ENCODE assay signal across 9 cellular contexts in the genomic region with DNA sequence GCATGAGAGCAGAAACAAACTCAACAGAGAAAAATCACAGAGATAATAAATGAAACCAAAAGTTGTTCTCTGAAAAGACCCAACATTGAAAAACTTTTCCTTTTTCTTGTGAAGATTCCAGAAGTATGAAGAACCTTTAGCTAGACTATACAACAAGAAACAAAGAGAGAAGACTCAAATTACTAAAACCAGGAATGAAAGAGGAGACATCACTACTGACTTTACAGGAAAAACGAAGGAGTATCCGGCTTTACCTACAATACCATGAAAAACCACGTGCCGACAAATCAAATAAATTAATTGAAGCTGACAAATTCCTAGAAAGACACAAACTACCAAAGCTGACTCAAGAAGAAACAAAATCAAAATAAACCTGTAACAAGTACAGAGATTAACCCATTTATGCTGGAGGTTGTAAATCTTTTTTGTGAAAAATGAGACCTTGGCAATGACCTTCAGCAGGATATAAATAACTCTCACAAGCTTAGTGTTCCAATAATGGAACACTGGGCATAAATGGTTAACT. TPM values are rescaled to one million over a fixed set of nuclear protein-coding genes. Genes with fewer than 3 reads are reported as not detected.
A peak's percentile ranks its signal among the peaks of the same experiment; 100 is the strongest.
DNase-seq lines count a peak whose midpoint lies in the region; ATAC-seq, FAIRE-seq and TF ChIP-seq lines count a peak whose summit lies in the region.
"Not testable (repeated sequence)": the region's sequence is repeated elsewhere in the genome, so short reads cannot be mapped to it uniquely, and the experiment has no call there.
"Had no signal": no experiment of that assay in that cellular context is flagged by ENCODE, and none has a peak within 500 bp of the region (broad histone marks: within the 10 kb centered on the region; RNA-seq: fewer than 3 reads in every experiment).

No MANE protein-coding gene starts in this region.

- H3K9ac ChIP-seq in endothelial cell of umbilical vein (replicated peaks; ENCODE audit: extremely low read depth, insufficient read depth, low read length), result not testable (repeated sequence)

- POLR2A ChIA-PET in activated CD4-positive, alpha-beta T cell treated with anti-CD3 and anti-CD28 coated beads for 36 hours (lab: Charles Lee); endothelial cell of umbilical vein (lab: Charles Lee): not testable (repeated sequence)

- TF ChIP-seq CTCF in endothelial cell of umbilical vein (IDR thresholded peaks at IDR 0.05; ENCODE audit: extremely low read depth in 1 of 2, insufficient read depth in 1 of 2, low read depth in 1 of 2, low read length in 2 of 2); nephron progenitor cell (IDR thresholded peaks at IDR 0.05): not testable (repeated sequence)

- not testable (repeated sequence) for TF ChIP-seq POLR2A in endothelial cell of umbilical vein (IDR thresholded peaks at IDR 0.05; ENCODE audit: low read depth, low read length)

- peak; percentile 75 for ATAC-seq in activated CD4-positive, alpha-beta T cell treated with anti-CD3 and anti-CD28 coated beads for 36 hours

- not testable (repeated sequence) for H3K27ac Mint-ChIP-seq in activated CD4-positive, alpha-beta T cell treated with anti-CD3 and anti-CD28 coated beads for 36 hours
- H3K27ac Mint-ChIP-seq in nephron progenitor cell, result peak overlapping the region; percentile 90

- not testable (repeated sequence) for H3K9me3 Mint-ChIP-seq in activated CD4-positive, alpha-beta T cell treated with anti-CD3 and anti-CD28 coated beads for 36 hours (ENCODE audit: low read depth); nephron progenitor cell

- H3K27me3 Mint-ChIP-seq in activated CD4-positive, alpha-beta T cell treated with anti-CD3 and anti-CD28 coated beads for 36 hours; nephron progenitor cell (ENCODE audit: low read depth, poor library complexity): not testable (repeated sequence)

- BruUV-seq in endothelial cell of umbilical vein (replicated peaks; lab: Mats Ljungman, UMichigan), result not testable (repeated sequence)

- FAIRE-seq in HTR-8/SVneo (lab: Jason Lieb, UNC), result peak; percentile 9
- peak; percentile 80 for FAIRE-seq in endothelial cell of umbilical vein (lab: Jason Lieb, UNC)
- peak; percentile 50 for FAIRE-seq in urothelium cell line (lab: Jason Lieb, UNC)

- not testable (repeated sequence) for H3K27me3 ChIP-seq in endothelial cell of umbilical vein (ENCODE audit: control insufficient read depth in 2 of 2, insufficient read depth in 2 of 2, low read length in 2 of 2)

- H3K4me2 ChIP-seq in endothelial cell of umbilical vein (ENCODE audit: insufficient read depth, low read length), result not testable (repeated sequence)

- not testable (repeated sequence) for H2AFZ ChIP-seq in endothelial cell of umbilical vein (ENCODE audit: low read depth, low read length)

- not testable (repeated sequence) for H3K9me1 ChIP-seq in endothelial cell of umbilical vein (replicated peaks; ENCODE audit: control insufficient read depth, extremely low read depth, insufficient read depth, low read length)

- not testable (repeated sequence) for H3K27ac ChIP-seq in endothelial cell of umbilical vein (ENCODE audit: insufficient read depth, low read depth, low read length)

- H3K4me3 ChIP-seq in endothelial cell of umbilical vein (replicated peaks in 1 of 3; ENCODE audit: insufficient read depth in 1 of 3, low read depth in 1 of 3, low read length in 3 of 3), result not testable (repeated sequence)

- H3K4me1 ChIP-seq in endothelial cell of umbilical vein (ENCODE audit: control insufficient read depth, extremely low read depth, insufficient read depth, low read length), result not testable (repeated sequence)

- not testable (repeated sequence) for H3K4me3 Mint-ChIP-seq in activated CD4-positive, alpha-beta T cell treated with anti-CD3 and anti-CD28 coated beads for 36 hours; nephron progenitor cell

- intact Hi-C loops in activated CD4-positive, alpha-beta T cell treated with anti-CD3 and anti-CD28 coated beads for 36 hours (cut with DNase I, micrococcal nuclease); endothelial cell of umbilical vein (cut with micrococcal nuclease): not testable (repeated sequence)

- CTCF ChIA-PET in activated CD4-positive, alpha-beta T cell treated with anti-CD3 and anti-CD28 coated beads for 36 hours (lab: Charles Lee); endothelial cell of umbilical vein (lab: Charles Lee): not testable (repeated sequence)

- dilution Hi-C loops in endothelial cell of umbilical vein (cut with MboI; ENCODE audit: extremely low pct_ligation_motif_present, low sequenced_read_pairs), result not testable (repeated sequence)

- not testable (repeated sequence) for H4K20me1 ChIP-seq in endothelial cell of umbilical vein (replicated peaks; ENCODE audit: control insufficient read depth, extremely low read depth, insufficient read depth, low read length)

- H3K9me3 ChIP-seq in endothelial cell of umbilical vein (replicated peaks; ENCODE audit: control insufficient read depth, insufficient read depth, low read length), result not testable (repeated sequence)

- not testable (repeated sequence) for H3K4me1 Mint-ChIP-seq in activated CD4-positive, alpha-beta T cell treated with anti-CD3 and anti-CD28 coated beads for 36 hours; nephron progenitor cell

- not testable (repeated sequence) for H3K79me2 ChIP-seq in endothelial cell of umbilical vein (ENCODE audit: control insufficient read depth, insufficient read depth, low read length)

- not testable (repeated sequence) for DNase-seq in HTR-8/SVneo (ENCODE audit: insufficient read length, low spot score); activated CD4-positive, alpha-beta T cell treated with anti-CD3 and anti-CD28 coated beads for 36 hours; endothelial cell of umbilical vein (ENCODE audit: low read depth, low spot score); nephron progenitor cell; urothelium cell line (ENCODE audit: low spot score)

- H3K36me3 ChIP-seq in endothelial cell of umbilical vein (ENCODE audit: control insufficient read depth in 2 of 2, extremely low read depth in 1 of 2, insufficient read depth in 2 of 2, low read length in 2 of 2), result not testable (repeated sequence)

- not testable (repeated sequence) for H3K36me3 Mint-ChIP-seq in activated CD4-positive, alpha-beta T cell treated with anti-CD3 and anti-CD28 coated beads for 36 hours (ENCODE audit: low read depth); nephron progenitor cell (ENCODE audit: low read depth)

RNA-seq across cellular contexts. Expression of a gene that starts 18.6 kb away (rescaled TPM):
- total RNA-seq in activated CD4-positive, alpha-beta T cell treated with anti-CD3 and anti-CD28 coated beads for 36 hours, result 10 to 100 TPM; 41.9 to 42.4 TPM
- total RNA-seq in endothelial cell of umbilical vein, result 77.1 and 79.7 TPM in 2 replicates
- 13.0 and 16.3 TPM in 2 replicates for polyA plus RNA-seq in endothelial cell of umbilical vein
- polyA plus RNA-seq in endothelial cell of umbilical vein (2011; cell fraction: cytosol; rRNA removed), result 15.3 and 15.5 TPM in 2 replicates
- polyA plus RNA-seq in endothelial cell of umbilical vein (2011; cell fraction: nucleus; rRNA removed), result 36.0 and 53.4 TPM in 2 replicates
- 35.3 and 41.6 TPM in 2 replicates for polyA plus RNA-seq in endothelial cell of umbilical vein (2012)
- polyA minus RNA-seq in endothelial cell of umbilical vein, result 22.4 and 58.9 TPM in 2 replicates
- 11.6 TPM for polyA minus RNA-seq in endothelial cell of umbilical vein (2011; cell fraction: cytosol; rRNA and poly(A)+ RNA removed)
- 30.3 and 39.3 TPM in 2 replicates for polyA minus RNA-seq in endothelial cell of umbilical vein (2011; cell fraction: nucleus; rRNA and poly(A)+ RNA removed)

RNA-seq across cellular contexts. Expression of a gene that starts 53.6 kb away (rescaled TPM):
- under 1 TPM in 1 of 2 experiments, not detected in 1; 0.48 TPM for total RNA-seq in activated CD4-positive, alpha-beta T cell treated with anti-CD3 and anti-CD28 coated beads for 36 hours
- total RNA-seq in endothelial cell of umbilical vein, result not detected in 2 replicates
- not detected in 2 replicates for polyA plus RNA-seq in endothelial cell of umbilical vein
- 0.06 TPM in 1 of 2 replicates, not detected in the other for polyA plus RNA-seq in endothelial cell of umbilical vein (2011; cell fraction: cytosol; rRNA removed)
- 0.25 and 0.40 TPM in 2 replicates for polyA plus RNA-seq in endothelial cell of umbilical vein (2011; cell fraction: nucleus; rRNA removed)
- not detected in 2 replicates for polyA plus RNA-seq in endothelial cell of umbilical vein (2012)
- 0.32 and 0.81 TPM in 2 replicates for polyA minus RNA-seq in endothelial cell of umbilical vein
- polyA minus RNA-seq in endothelial cell of umbilical vein (2011; cell fraction: cytosol; rRNA and poly(A)+ RNA removed), result not detected
- polyA minus RNA-seq in endothelial cell of umbilical vein (2011; cell fraction: nucleus; rRNA and poly(A)+ RNA removed), result 0.48 and 1.1 TPM in 2 replicates
- polyA plus RNA-seq: AG04450; CD14-positive monocyte; CD4-positive, CD25-positive, alpha-beta regulatory T cell; CD8-positive, alpha-beta memory T cell had no signal
